ENCODE assay signal across 8 cellular contexts in genomic region chr13:49936085-49936942, GRCh38. TPM values are rescaled to one million over a fixed set of nuclear protein-coding genes. Genes with fewer than 3 reads are reported as not detected.
DNase-seq lines count a peak whose midpoint lies in the region; ATAC-seq and TF ChIP-seq lines count a peak whose summit lies in the region.

Gene SPRYD7 (minus strand): TSS chr13:49936340. CDS start chr13:49936235, 105 bp downstream.

- no peaks in the 10 kb centered on the region for H3K9me3 Mint-ChIP-seq in activated naive CD8-positive, alpha-beta T cell treated with anti-CD3 and anti-CD28 coated beads for 36 hours
- no peaks in the 10 kb centered on the region for H3K9me3 Mint-ChIP-seq in osteocyte (ENCODE audit: unreplicated experiment)

- under 1% methylated on average over 65 of the region's 65 CpGs for WGBS in thymus

- H3K9me3 ChIP-seq in thymus (ENCODE audit: control insufficient read depth) = peaks cover 1% of the 10 kb centered on the region

- ATAC-seq in HG02678 (IDR thresholded peaks at IDR 0.05; ENCODE audit: unreplicated experiment) (peak; percentile 98), Right ventricle myocardium inferior (peak; percentile 100)

- no peaks in the 10 kb centered on the region for H3K36me3 ChIP-seq in thymus (ENCODE audit: control insufficient read depth, insufficient read depth)

- peak within 1 kb of the TSS; percentile 59 for H3K27ac ChIP-seq in thymus (ENCODE audit: low read depth)

- TF ChIP-seq CTCF in GM12873 (IDR thresholded peaks at IDR 0.05; ENCODE audit: insufficient read depth, low read depth, low read length, missing control alignments) (peak; percentile 87), osteocyte (IDR thresholded peaks at IDR 0.05) (peak; percentile 93)

- H3K27me3 Mint-ChIP-seq in activated naive CD8-positive, alpha-beta T cell treated with anti-CD3 and anti-CD28 coated beads for 36 hours = no peaks in the 10 kb centered on the region
- H3K27me3 Mint-ChIP-seq in osteocyte (ENCODE audit: unreplicated experiment) = no peaks in the 10 kb centered on the region

- intact Hi-C loops in Right ventricle myocardium inferior (cut with DNase I) = loop anchor here (1.0 to 10.0 kb wide), 3 partner anchors 60 to 974 kb away; partner anchors contain the start of gene KPNA3

- peak within 1 kb of the TSS; percentile 61 for H3K4me3 ChIP-seq in thymus (ENCODE audit: low read length)

- H3K27me3 ChIP-seq in thymus (ENCODE audit: control insufficient read depth, insufficient read depth) = peaks cover 16% of the 10 kb centered on the region

- peaks cover 16% of the 10 kb centered on the region for H3K4me1 Mint-ChIP-seq in activated naive CD8-positive, alpha-beta T cell treated with anti-CD3 and anti-CD28 coated beads for 36 hours
- H3K4me1 Mint-ChIP-seq in osteocyte (ENCODE audit: unreplicated experiment) = peaks cover 19% of the 10 kb centered on the region

- DNase-seq in NCI-H1105 (lab: John Stamatoyannopoulos, UW) (peak; percentile 86), SKM-1 (lab: John Stamatoyannopoulos, UW; ENCODE audit: unreplicated experiment) (peak; percentile 94), Right ventricle myocardium inferior (ENCODE audit: missing footprints) (peak; percentile 99), osteocyte (ENCODE audit: extremely low spot score, unreplicated experiment) (peak; percentile 100)
- DNase-seq in activated naive CD8-positive, alpha-beta T cell treated with anti-CD3 and anti-CD28 coated beads for 36 hours = peak; percentile 97

- H3K4me1 ChIP-seq in thymus (ENCODE audit: control insufficient read depth, insufficient read depth, low read length) = peaks cover 4% of the 10 kb centered on the region

- H3K4me3 Mint-ChIP-seq in activated naive CD8-positive, alpha-beta T cell treated with anti-CD3 and anti-CD28 coated beads for 36 hours = peak within 1 kb of the TSS; percentile 90
- peak within 1 kb of the TSS; percentile 85 for H3K4me3 Mint-ChIP-seq in osteocyte (ENCODE audit: unreplicated experiment)

- peak within 1 kb of the TSS; percentile 89 for H3K27ac Mint-ChIP-seq in activated naive CD8-positive, alpha-beta T cell treated with anti-CD3 and anti-CD28 coated beads for 36 hours
- peak within 1 kb of the TSS; percentile 93 for H3K27ac Mint-ChIP-seq in osteocyte (ENCODE audit: unreplicated experiment)

- no peaks in the 10 kb centered on the region for H3K36me3 Mint-ChIP-seq in activated naive CD8-positive, alpha-beta T cell treated with anti-CD3 and anti-CD28 coated beads for 36 hours
- H3K36me3 Mint-ChIP-seq in osteocyte (ENCODE audit: unreplicated experiment) = no peaks in the 10 kb centered on the region

RNA-seq across cellular contexts. Expression of gene SPRYD7, which starts in this region (rescaled TPM):
- 1 to 10 TPM; 7.6 to 8.1 TPM for total RNA-seq in activated naive CD8-positive, alpha-beta T cell treated with anti-CD3 and anti-CD28 coated beads for 36 hours
- total RNA-seq in Right ventricle myocardium inferior (11.4 TPM), osteocyte (3.9 and 4.9 TPM in 2 replicates)
- 15.1 TPM for polyA plus RNA-seq in thymus

Comparison
In these comparisons a context has a peak if more than half of its experiments do, and no peak if none do; other contexts are left out.
1. Peak in every context shown above with its lines: DNase-seq, ATAC-seq, H3K4me3 ChIP-seq and H3K27ac ChIP-seq.